In genomic region chr2:168459256-168459655, GRCh38 we compare ENCODE assay signal across 19 cellular contexts. TPM values are rescaled to one million over a fixed set of nuclear protein-coding genes. Genes with fewer than 3 reads are reported as not detected.
A peak's percentile ranks its signal among the peaks of the same experiment; 100 is the strongest.
DNase-seq lines count a peak whose midpoint lies in the region; ATAC-seq and TF ChIP-seq lines count a peak whose summit lies in the region.
"Had no signal": no experiment of that assay in that cellular context is flagged by ENCODE, and none has a peak within 500 bp of the region (broad histone marks: within the 10 kb centered on the region; RNA-seq: fewer than 3 reads in every experiment).

No MANE protein-coding gene starts in this region.

- peaks cover 2% of the 10 kb centered on the region for H3K36me3 Mint-ChIP-seq in activated naive CD8-positive, alpha-beta T cell
- H3K36me3 Mint-ChIP-seq in activated naive CD8-positive, alpha-beta T cell treated with anti-CD3 and anti-CD28 coated beads, Interleukin-2, amount 50 U/mL, for 24 hours (ENCODE audit: low read depth) = peaks cover 8% of the 10 kb centered on the region
- H3K36me3 Mint-ChIP-seq in naive thymus-derived CD8-positive, alpha-beta T cell = no peaks in the 10 kb centered on the region

- POLR2A ChIA-PET in naive thymus-derived CD8-positive, alpha-beta T cell (lab: Charles Lee) = interaction anchor here (0.6 kb wide), 1 partner anchor 20 kb away, joined by 3 read pairs; no protein-coding TSS in a partner anchor

- H3K27me3 ChIP-seq in dorsolateral prefrontal cortex = no peaks in the 10 kb centered on the region

- ATAC-seq in activated naive CD8-positive, alpha-beta T cell treated with anti-CD3 and anti-CD28 coated beads, Interleukin-2, amount 50 U/mL, for 24 hours = no peak
- ATAC-seq in naive thymus-derived CD8-positive, alpha-beta T cell = no peak
- ATAC-seq: GM23338, Panc1, Right ventricle myocardium inferior had no signal

- H3K4me3 Mint-ChIP-seq in activated naive CD8-positive, alpha-beta T cell = peak overlapping the region; percentile 90
- no peak overlapping the region for H3K4me3 Mint-ChIP-seq in activated naive CD8-positive, alpha-beta T cell treated with anti-CD3 and anti-CD28 coated beads, Interleukin-2, amount 50 U/mL, for 24 hours
- peak overlapping the region in 5 of 10 donors; percentile 11 to 93 (median 54) for H3K4me3 Mint-ChIP-seq in naive thymus-derived CD8-positive, alpha-beta T cell
- H3K4me3 Mint-ChIP-seq: GM23338 had no signal

- H3K9me3 Mint-ChIP-seq in activated naive CD8-positive, alpha-beta T cell (ENCODE audit: low read depth) = no peaks in the 10 kb centered on the region
- H3K9me3 Mint-ChIP-seq in activated naive CD8-positive, alpha-beta T cell treated with anti-CD3 and anti-CD28 coated beads, Interleukin-2, amount 50 U/mL, for 24 hours = no peaks in the 10 kb centered on the region
- no peaks in the 10 kb centered on the region for H3K9me3 Mint-ChIP-seq in naive thymus-derived CD8-positive, alpha-beta T cell
- H3K9me3 Mint-ChIP-seq: GM23338 had no signal

- H3K4me1 Mint-ChIP-seq in activated naive CD8-positive, alpha-beta T cell (ENCODE audit: low read depth) = peaks cover 50% of the 10 kb centered on the region
- H3K4me1 Mint-ChIP-seq in activated naive CD8-positive, alpha-beta T cell treated with anti-CD3 and anti-CD28 coated beads, Interleukin-2, amount 50 U/mL, for 24 hours = peaks cover 47% of the 10 kb centered on the region
- peaks cover 25 to 58% (median 49%) of the 10 kb centered on the region in 4 donors for H3K4me1 Mint-ChIP-seq in naive thymus-derived CD8-positive, alpha-beta T cell

- H3K27ac ChIP-seq in dorsolateral prefrontal cortex = no peak overlapping the region

- in situ Hi-C loops in G401 (cut with HindIII; ENCODE audit: low sequenced_read_pairs) = no loop called here

- intact Hi-C loops in dorsolateral prefrontal cortex (cut with DNase I) = loop anchor here (5.0 to 10.0 kb wide), 2 partner anchors 112 to 324 kb away; no protein-coding TSS in a partner anchor

- DNase-seq in activated naive CD8-positive, alpha-beta T cell treated with anti-CD3 and anti-CD28 coated beads, Interleukin-2, amount 50 U/mL, for 24 hours = no peak
- DNase-seq in G401 (ENCODE audit: low spot score) (peak; percentile 81), dorsolateral prefrontal cortex (peak in 1 of 10 donors; percentile 25), middle frontal gyrus (ENCODE audit: extremely low spot score, low spot score) (no peak), EL (no peak)
- DNase-seq in naive thymus-derived CD8-positive, alpha-beta T cell = no peak
- DNase-seq in activated T-cell treated with anti-CD3 and anti-CD28 coated beads, Interleukin-2, amount 50 U/mL, for 48 hours = no peak
- DNase-seq: 8988T, Calu3, GDM1, KBM-7, NCI-H1092, NCI-H187, NCI-H446, NCI-H748 treated with DMSO at 0.1 percent for 48 hours had no signal

- no peak for TF ChIP-seq CTCF in dorsolateral prefrontal cortex (IDR thresholded peaks at IDR 0.05 in 54 of 56, conservative IDR thresholded peaks at IDR 0.05 in 2 of 56; ENCODE audit: low read depth in 1 of 56, partially characterized antibody in 56 of 56)

- no peak overlapping the region for H3K27ac Mint-ChIP-seq in activated naive CD8-positive, alpha-beta T cell
- H3K27ac Mint-ChIP-seq in activated naive CD8-positive, alpha-beta T cell treated with anti-CD3 and anti-CD28 coated beads, Interleukin-2, amount 50 U/mL, for 24 hours = no peak overlapping the region
- H3K27ac Mint-ChIP-seq in naive thymus-derived CD8-positive, alpha-beta T cell = peak overlapping the region in 7 of 10 donors; percentile 5 to 92 (median 60)
- H3K27ac Mint-ChIP-seq: GM23338 had no signal

- H3K27me3 Mint-ChIP-seq in activated naive CD8-positive, alpha-beta T cell = no peaks in the 10 kb centered on the region
- H3K27me3 Mint-ChIP-seq in activated naive CD8-positive, alpha-beta T cell treated with anti-CD3 and anti-CD28 coated beads, Interleukin-2, amount 50 U/mL, for 24 hours = no peaks in the 10 kb centered on the region
- H3K27me3 Mint-ChIP-seq in naive thymus-derived CD8-positive, alpha-beta T cell = no peaks in the 10 kb centered on the region

- H3K4me3 ChIP-seq in dorsolateral prefrontal cortex = peak overlapping the region in 46 of 59 donors; percentile 14 to 99 (median 84)
- H3K4me3 ChIP-seq: GM23338 had no signal

RNA-seq across cellular contexts. Expression of gene CERS6, which starts 3.2 kb away (rescaled TPM):
- total RNA-seq in G401 (2014; rRNA removed; shearing (Covaris generic)) = 12.5 and 23.5 TPM in 2 replicates
- total RNA-seq in dorsolateral prefrontal cortex = 10 to 100 TPM; 20.1 to 73.1 (median 49.0) TPM
- total RNA-seq in naive thymus-derived CD8-positive, alpha-beta T cell = 10 to 100 TPM; 28.9 to 29.3 TPM
- polyA plus RNA-seq in naive thymus-derived CD8-positive, alpha-beta T cell = 10 to 100 TPM in 2 of 3 donors, 1 to 10 TPM in 1; 9.5 to 17.4 (median 10.8) TPM

Comparison
In these comparisons a context has a peak if more than half of its experiments do, and no peak if none do; other contexts are left out.
1. H3K27ac Mint-ChIP-seq: peak in naive thymus-derived CD8-positive, alpha-beta T cell (7 of 10); none in activated naive CD8-positive, alpha-beta T cell (single experiment) and activated naive CD8-positive, alpha-beta T cell treated with anti-CD3 and anti-CD28 coated beads, Interleukin-2, amount 50 U/mL, for 24 hours (single experiment).